Comparison of ENCODE assay signal across 12 cellular contexts in genomic region chr7:151436446-151437162, GRCh38. TPM values are rescaled to one million over a fixed set of nuclear protein-coding genes. Genes with fewer than 3 reads are reported as not detected.
DNase-seq lines count a peak whose midpoint lies in the region; ATAC-seq and TF ChIP-seq lines count a peak whose summit lies in the region.
"Had no signal": no experiment of that assay in that cellular context is flagged by ENCODE, and none has a peak within 500 bp of the region (broad histone marks: within the 10 kb centered on the region; RNA-seq: fewer than 3 reads in every experiment).

No MANE protein-coding gene starts in this region.

- no peak overlapping the region for H3K4me2 ChIP-seq in hepatocyte

- H3K27me3 ChIP-seq in CD4-positive, alpha-beta T cell (ENCODE audit: control insufficient read depth, insufficient read depth, low read length) = no peaks in the 10 kb centered on the region
- no peaks in the 10 kb centered on the region for H3K27me3 ChIP-seq in hepatocyte
- peaks cover 0 to 8% (median 0%) of the 10 kb centered on the region in 3 donors for H3K27me3 ChIP-seq in sigmoid colon
- no peaks in the 10 kb centered on the region for H3K27me3 ChIP-seq in body of pancreas

- H3K79me2 ChIP-seq in hepatocyte = no peaks in the 10 kb centered on the region

- no peak for TF ChIP-seq CTCF in CD4-positive, alpha-beta T cell (IDR thresholded peaks at IDR 0.05)
- TF ChIP-seq CTCF in hepatocyte (IDR thresholded peaks at IDR 0.05; ENCODE audit: poor library complexity) = no peak
- no peak for TF ChIP-seq CTCF in sigmoid colon (IDR thresholded peaks at IDR 0.05)
- TF ChIP-seq CTCF in body of pancreas (IDR thresholded peaks at IDR 0.05) = no peak

- H3K4me3 ChIP-seq in hepatocyte = no peak overlapping the region
- H3K4me3 ChIP-seq in sigmoid colon = no peak overlapping the region
- no peak overlapping the region for H3K4me3 ChIP-seq in body of pancreas

- peak overlapping the region; percentile 54 for H3K27ac Mint-ChIP-seq in CD4-positive, alpha-beta T cell
- H3K27ac Mint-ChIP-seq in activated naive CD8-positive, alpha-beta T cell treated with anti-CD3 and anti-CD28 coated beads for 36 hours = no peak overlapping the region
- H3K27ac Mint-ChIP-seq: activated CD4-positive, alpha-beta T cell treated with anti-CD3 and anti-CD28 coated beads for 36 hours had no signal

- intact Hi-C loops in CD4-positive, alpha-beta T cell (cut with DNase I, micrococcal nuclease) = no loop called here
- intact Hi-C loops in sigmoid colon (cut with DNase I) = no loop called here
- intact Hi-C loops in body of pancreas (cut with DNase I) = no loop called here

- 69% methylated on average over 9 of the region's 9 CpGs for WGBS in hepatocyte (ENCODE audit: low lambda C conversion rate, missing lambda C conversion rate)
- WGBS in sigmoid colon, 2 donors = 80 to 85% methylated on average over 9 of the region's 9 CpGs
- 84 to 88% methylated on average over 7 to 9 of the region's 9 CpGs for WGBS in body of pancreas, 2 donors

- no peak overlapping the region for H3K27ac ChIP-seq in CD4-positive, alpha-beta T cell (ENCODE audit: low read depth, low read length)
- H3K27ac ChIP-seq in hepatocyte (no peak overlapping the region), sigmoid colon (peak overlapping the region; percentile 44 to 80 (median 63)), body of pancreas (peak overlapping the region in 1 of 4 donors; percentile 36)

- TF ChIP-seq POLR2A in sigmoid colon (IDR thresholded peaks at IDR 0.05) = no peak
- TF ChIP-seq POLR2A in erythroblast (IDR thresholded peaks at IDR 0.05; ENCODE audit: low read length) = no peak
- TF ChIP-seq POLR2A in body of pancreas (IDR thresholded peaks at IDR 0.05) = no peak

- H3K9me2 ChIP-seq in hepatocyte (replicated peaks; ENCODE audit: insufficient read depth) = no peaks in the 10 kb centered on the region

- TF ChIP-seq EP300 in sigmoid colon (IDR thresholded peaks at IDR 0.05) = no peak

- CTCF ChIA-PET in CD4-positive, alpha-beta T cell (lab: Charles Lee) = interaction anchor here (1.6 kb wide), 1 partner anchor 12 kb away, joined by 8 read pairs; no protein-coding TSS in a partner anchor

- no peaks in the 10 kb centered on the region for H3K36me3 Mint-ChIP-seq in CD4-positive, alpha-beta T cell (ENCODE audit: low read depth)
- H3K36me3 Mint-ChIP-seq in activated naive CD8-positive, alpha-beta T cell treated with anti-CD3 and anti-CD28 coated beads for 36 hours = no peaks in the 10 kb centered on the region

- ATAC-seq in CD4-positive, alpha-beta T cell (ENCODE audit: poor library complexity) = no peak
- no peak for ATAC-seq in body of pancreas
- ATAC-seq: activated CD4-positive, alpha-beta T cell treated with anti-CD3 and anti-CD28 coated beads for 36 hours; activated T-cell treated with anti-CD3 and anti-CD28 coated beads, Interleukin-2, amount 50 U/mL, for 4 hours had no signal

- H4K20me1 ChIP-seq in hepatocyte (ENCODE audit: insufficient read depth, poor library complexity, severe bottlenecking) = no peaks in the 10 kb centered on the region

- no peaks in the 10 kb centered on the region for H3K27me3 Mint-ChIP-seq in CD4-positive, alpha-beta T cell
- H3K27me3 Mint-ChIP-seq in activated naive CD8-positive, alpha-beta T cell treated with anti-CD3 and anti-CD28 coated beads for 36 hours = no peaks in the 10 kb centered on the region
- H3K27me3 Mint-ChIP-seq: activated CD4-positive, alpha-beta T cell treated with anti-CD3 and anti-CD28 coated beads for 36 hours had no signal

- no peak overlapping the region for H3K4me3 Mint-ChIP-seq in CD4-positive, alpha-beta T cell
- no peak overlapping the region for H3K4me3 Mint-ChIP-seq in activated naive CD8-positive, alpha-beta T cell treated with anti-CD3 and anti-CD28 coated beads for 36 hours
- H3K4me3 Mint-ChIP-seq: activated CD4-positive, alpha-beta T cell treated with anti-CD3 and anti-CD28 coated beads for 36 hours; activated T-cell treated with anti-CD3 and anti-CD28 coated beads, Interleukin-2, amount 50 U/mL, for 4 hours; nephron progenitor cell had no signal

- H3K4me1 Mint-ChIP-seq in CD4-positive, alpha-beta T cell (ENCODE audit: low read depth) = peaks cover 45% of the 10 kb centered on the region
- peaks cover 35% of the 10 kb centered on the region for H3K4me1 Mint-ChIP-seq in activated naive CD8-positive, alpha-beta T cell treated with anti-CD3 and anti-CD28 coated beads for 36 hours

- no peak overlapping the region for H2AFZ ChIP-seq in hepatocyte

- peaks cover 5% of the 10 kb centered on the region for H3K4me1 ChIP-seq in hepatocyte (ENCODE audit: insufficient read depth)
- H3K4me1 ChIP-seq in sigmoid colon = peaks cover 0 to 47% (median 39%) of the 10 kb centered on the region in 4 donors
- H3K4me1 ChIP-seq in body of pancreas = peaks cover 15% of the 10 kb centered on the region

- POLR2A ChIA-PET in CD4-positive, alpha-beta T cell (lab: Charles Lee) = interaction anchor here (1.5 kb wide), 1 partner anchor 12 kb away, joined by 3 read pairs; no protein-coding TSS in a partner anchor

- H3K9me3 ChIP-seq in CD4-positive, alpha-beta T cell (ENCODE audit: control insufficient read depth, low read length) = no peaks in the 10 kb centered on the region
- H3K9me3 ChIP-seq in hepatocyte (ENCODE audit: low read depth) = no peaks in the 10 kb centered on the region
- no peaks in the 10 kb centered on the region for H3K9me3 ChIP-seq in sigmoid colon
- H3K9me3 ChIP-seq in body of pancreas = no peaks in the 10 kb centered on the region

- no peaks in the 10 kb centered on the region for H3K9me3 Mint-ChIP-seq in CD4-positive, alpha-beta T cell
- no peaks in the 10 kb centered on the region for H3K9me3 Mint-ChIP-seq in activated naive CD8-positive, alpha-beta T cell treated with anti-CD3 and anti-CD28 coated beads for 36 hours
- H3K9me3 Mint-ChIP-seq: activated T-cell treated with anti-CD3 and anti-CD28 coated beads, Interleukin-2, amount 50 U/mL, for 4 hours; nephron progenitor cell had no signal

- DNase-seq in CD4-positive, alpha-beta T cell = no peak
- peak; percentile 21 for DNase-seq in amniotic stem cell (lab: John Stamatoyannopoulos, UW)
- peak; percentile 38 for DNase-seq in hepatocyte (ENCODE audit: low spot score)
- peak; percentile 82 for DNase-seq in sigmoid colon
- DNase-seq in erythroblast (lab: John Stamatoyannopoulos, UW) = no peak
- DNase-seq in RPMI8226 = no peak
- no peak for DNase-seq in body of pancreas
- no peak for DNase-seq in activated naive CD8-positive, alpha-beta T cell treated with anti-CD3 and anti-CD28 coated beads for 36 hours
- DNase-seq: activated CD4-positive, alpha-beta T cell treated with anti-CD3 and anti-CD28 coated beads for 36 hours; activated T-cell treated with anti-CD3 and anti-CD28 coated beads, Interleukin-2, amount 50 U/mL, for 4 hours; NCI-H446 treated with DMSO at 0.1 percent for 48 hours; nephron progenitor cell had no signal

- H3K36me3 ChIP-seq in hepatocyte (replicated peaks; ENCODE audit: insufficient read depth, low read depth) = no peaks in the 10 kb centered on the region
- no peaks in the 10 kb centered on the region for H3K36me3 ChIP-seq in sigmoid colon
- no peaks in the 10 kb centered on the region for H3K36me3 ChIP-seq in body of pancreas (replicated peaks in 1 of 2; ENCODE audit: insufficient read depth in 1 of 2, low read depth in 2 of 2)

RNA-seq across cellular contexts. Expression of gene CRYGN, which starts 3.3 kb away (rescaled TPM):
- under 1 TPM in 1 of 2 experiments, not detected in 1; 0.14 TPM for total RNA-seq in CD4-positive, alpha-beta T cell
- not detected in 2 replicates for total RNA-seq in hepatocyte
- 0.24 and 0.64 TPM in 2 replicates for polyA plus RNA-seq in hepatocyte
- total RNA-seq in sigmoid colon = 1 to 10 TPM in 2 of 4 donors, not detected in 2; 1.4 to 1.8 TPM
- under 1 TPM in 2 of 3 donors, not detected in 1; 0.17 to 0.60 TPM for polyA plus RNA-seq in sigmoid colon
- total RNA-seq in body of pancreas = not detected
- under 1 TPM; 0.12 to 0.74 TPM for total RNA-seq in activated naive CD8-positive, alpha-beta T cell treated with anti-CD3 and anti-CD28 coated beads for 36 hours
- total RNA-seq: activated T-cell treated with anti-CD3 and anti-CD28 coated beads, Interleukin-2, amount 50 U/mL, for 4 hours had no signal

RNA-seq across cellular contexts. Expression of gene WDR86, which starts 26.8 kb away (rescaled TPM):
- 1 to 10 TPM; 5.6 to 6.2 TPM for total RNA-seq in CD4-positive, alpha-beta T cell
- total RNA-seq in hepatocyte = 10.6 and 15.5 TPM in 2 replicates
- polyA plus RNA-seq in hepatocyte = 12.4 and 19.1 TPM in 2 replicates
- total RNA-seq in sigmoid colon = 10 to 100 TPM; 14.4 to 23.8 (median 16.9) TPM
- 1 to 10 TPM in 2 of 3 donors, under 1 TPM in 1; 0.46 to 4.2 (median 2.1) TPM for polyA plus RNA-seq in sigmoid colon
- 10 to 100 TPM in 1 of 2 donors, 1 to 10 TPM in 1; 3.9 to 11.2 TPM for total RNA-seq in body of pancreas
- not detected for total RNA-seq in activated naive CD8-positive, alpha-beta T cell treated with anti-CD3 and anti-CD28 coated beads for 36 hours
- total RNA-seq: activated CD4-positive, alpha-beta T cell treated with anti-CD3 and anti-CD28 coated beads for 36 hours had no signal

Comparison
In these comparisons a context has a peak if more than half of its experiments do, and no peak if none do; other contexts are left out.
1. DNase-seq: peak in amniotic stem cell (single experiment), hepatocyte (single experiment) and sigmoid colon (single experiment); none in CD4-positive, alpha-beta T cell (0 of 10), erythroblast (0 of 2), RPMI8226 (single experiment), body of pancreas (0 of 4) and activated naive CD8-positive, alpha-beta T cell treated with anti-CD3 and anti-CD28 coated beads for 36 hours (single experiment).
2. H3K27ac ChIP-seq: peak in sigmoid colon (4 of 4); none in CD4-positive, alpha-beta T cell (single experiment) and hepatocyte (single experiment).
3. RNA of gene WDR86, which starts 26.8 kb away (total RNA-seq): 14.4 to 23.8 TPM in sigmoid colon, 3.9 to 11.2 TPM in body of pancreas, 10.6 to 15.5 TPM in hepatocyte and 5.6 to 6.2 TPM in CD4-positive, alpha-beta T cell; not detected in activated naive CD8-positive, alpha-beta T cell treated with anti-CD3 and anti-CD28 coated beads for 36 hours; every median in the first group is over 4 times any median in the second.